In genomic region chr19:40217027-40217810, GRCh38 we compare ENCODE assay signal across 8 cellular contexts. TPM values are rescaled to one million over a fixed set of nuclear protein-coding genes. Genes with fewer than 3 reads are reported as not detected.
A peak's percentile ranks its signal among the peaks of the same experiment; 100 is the strongest.
DNase-seq lines count a peak whose midpoint lies in the region; ATAC-seq, FAIRE-seq and TF ChIP-seq lines count a peak whose summit lies in the region.

No MANE protein-coding gene starts in this region.

- peak; percentile 28 to 64 for TF ChIP-seq CTCF in mammary epithelial cell (conservative IDR thresholded peaks at IDR 0.05 in 1 of 2, IDR thresholded peaks at IDR 0.05 in 1 of 2; ENCODE audit: extremely low read depth in 1 of 2, insufficient read depth in 1 of 2, low read depth in 1 of 2, low read length in 2 of 2)
- TF ChIP-seq CTCF in nephron (IDR thresholded peaks at IDR 0.05; ENCODE audit: unreplicated experiment in 3 of 3), result peak in 2 of 3 experiments; percentile 14 to 40

- no peak for ATAC-seq in naive thymus-derived CD8-positive, alpha-beta T cell
- no peak for ATAC-seq in HG02623 (IDR thresholded peaks at IDR 0.05; ENCODE audit: unreplicated experiment)

- H3K27me3 ChIP-seq in mammary epithelial cell (ENCODE audit: insufficient read depth, low read length), result no peaks in the 10 kb centered on the region

- dilution Hi-C loops in mammary epithelial cell (cut with HindIII; ENCODE audit: low sequenced_read_pairs), result no loop called here

- no TSS peak for BruUV-seq in mammary epithelial cell (replicated peaks; lab: Mats Ljungman, UMichigan)

- H3K27ac ChIP-seq in mammary epithelial cell (ENCODE audit: insufficient read depth, low read depth, low read length), result no peak overlapping the region

- peak overlapping the region; percentile 76 for H2AFZ ChIP-seq in mammary epithelial cell (ENCODE audit: low read depth, low read length)

- peaks cover 11% of the 10 kb centered on the region for H3K36me3 Mint-ChIP-seq in nephron (ENCODE audit: low read depth)
- H3K36me3 Mint-ChIP-seq in naive thymus-derived CD8-positive, alpha-beta T cell, result peaks cover 0 to 2% (median 1%) of the 10 kb centered on the region in 3 donors

- H4K20me1 ChIP-seq in mammary epithelial cell (ENCODE audit: insufficient read depth, low read length), result no peaks in the 10 kb centered on the region

- DNase-seq in ELF-1 (ENCODE audit: low read depth, low spot score), result peak; percentile 67
- peak; percentile 45 for DNase-seq in NCI-H187 treated with DMSO at 0.1 percent for 48 hours (lab: John Stamatoyannopoulos, UW)
- peak; percentile 48 for DNase-seq in mammary epithelial cell
- DNase-seq in GM19239 (ENCODE audit: insufficient read length, low spot score), result no peak
- DNase-seq in amniotic stem cell (lab: John Stamatoyannopoulos, UW), result no peak
- no peak for DNase-seq in naive thymus-derived CD8-positive, alpha-beta T cell

- POLR2A ChIA-PET in naive thymus-derived CD8-positive, alpha-beta T cell (lab: Charles Lee), result interaction anchor here (0.6 to 1.0 kb wide), 2 partner anchors 74 to 310 kb away, joined by 3 to 4 read pairs; no protein-coding TSS in a partner anchor

- no peak overlapping the region for H3K4me3 Mint-ChIP-seq in nephron
- peak overlapping the region in 1 of 10 donors; percentile 59 for H3K4me3 Mint-ChIP-seq in naive thymus-derived CD8-positive, alpha-beta T cell

- peak overlapping the region in 2 of 3 experiments; percentile 3 to 31 for H3K4me3 ChIP-seq in mammary epithelial cell (replicated peaks in 1 of 3; ENCODE audit: insufficient read depth in 1 of 3, low read depth in 2 of 3, low read length in 3 of 3)

- peak overlapping the region; percentile 67 for H3K4me2 ChIP-seq in mammary epithelial cell (ENCODE audit: insufficient read depth, low read depth, low read length)

- no peak for FAIRE-seq in GM19239 (lab: Jason Lieb, UNC)

- CTCF ChIA-PET in mammary epithelial cell (lab: Charles Lee; ENCODE audit: low non-redundant PET), result no interaction called here

- no peaks in the 10 kb centered on the region for H3K36me3 ChIP-seq in mammary epithelial cell (ENCODE audit: insufficient read depth, low read length)

- peaks cover 70% of the 10 kb centered on the region for H3K27me3 Mint-ChIP-seq in nephron (ENCODE audit: low read depth)
- H3K27me3 Mint-ChIP-seq in naive thymus-derived CD8-positive, alpha-beta T cell, result peaks cover 22 to 51% (median 32%) of the 10 kb centered on the region in 5 donors

- no peaks in the 10 kb centered on the region for H3K9me3 ChIP-seq in mammary epithelial cell (replicated peaks; ENCODE audit: insufficient read depth, low read length)

- no peak overlapping the region for H3K9ac ChIP-seq in mammary epithelial cell (ENCODE audit: insufficient read depth, low read length)

- H3K79me2 ChIP-seq in mammary epithelial cell (ENCODE audit: insufficient read depth, low read length), result no peaks in the 10 kb centered on the region

- peaks cover 3% of the 10 kb centered on the region for H3K9me3 Mint-ChIP-seq in nephron
- peaks cover 0 to 4% (median 0%) of the 10 kb centered on the region in 9 donors for H3K9me3 Mint-ChIP-seq in naive thymus-derived CD8-positive, alpha-beta T cell

- peaks cover 16% of the 10 kb centered on the region for H3K4me1 ChIP-seq in mammary epithelial cell (ENCODE audit: insufficient read depth, low read length)

- 4% methylated on average over 36 of the region's 54 CpGs for WGBS in mammary epithelial cell (ENCODE audit: low coverage, missing lambda C conversion rate)

- in situ Hi-C loops in mammary epithelial cell (cut with MboI; ENCODE audit: low sequenced_read_pairs in 2 of 2), result no loop called here

- peaks cover 13% of the 10 kb centered on the region for H3K4me1 Mint-ChIP-seq in nephron
- peaks cover 7 to 13% (median 11%) of the 10 kb centered on the region in 4 donors for H3K4me1 Mint-ChIP-seq in naive thymus-derived CD8-positive, alpha-beta T cell

- no peak overlapping the region for H3K27ac Mint-ChIP-seq in nephron
- no peak overlapping the region for H3K27ac Mint-ChIP-seq in naive thymus-derived CD8-positive, alpha-beta T cell

- intact Hi-C loops in mammary epithelial cell (cut with micrococcal nuclease), result no loop called here

RNA-seq across cellular contexts. Expression of gene TTC9B, which starts 1.0 kb away (rescaled TPM):
- not detected for total RNA-seq in mammary epithelial cell
- polyA plus RNA-seq in mammary epithelial cell, result not detected
- polyA minus RNA-seq in mammary epithelial cell, result not detected
- total RNA-seq in naive thymus-derived CD8-positive, alpha-beta T cell, result not detected
- not detected for polyA plus RNA-seq in naive thymus-derived CD8-positive, alpha-beta T cell

RNA-seq across cellular contexts. Expression of gene CCNP, which starts 9.3 kb away (rescaled TPM):
- under 1 TPM in 1 of 2 donors, not detected in 1; 0.26 TPM for total RNA-seq in mammary epithelial cell
- not detected for polyA plus RNA-seq in mammary epithelial cell
- not detected for polyA minus RNA-seq in mammary epithelial cell
- total RNA-seq in naive thymus-derived CD8-positive, alpha-beta T cell, result 1 to 10 TPM; 2.3 to 2.6 TPM
- under 1 TPM in 1 of 3 donors, not detected in 2; 0.14 TPM for polyA plus RNA-seq in naive thymus-derived CD8-positive, alpha-beta T cell

RNA-seq across cellular contexts. Expression of gene MAP3K10, which starts 26.0 kb away (rescaled TPM):
- total RNA-seq in mammary epithelial cell, result 10 to 100 TPM in 1 of 2 donors, 1 to 10 TPM in 1; 7.8 to 16.0 TPM
- polyA plus RNA-seq in mammary epithelial cell, result 2.7 TPM
- 1.2 TPM for polyA minus RNA-seq in mammary epithelial cell
- 10 to 100 TPM; 35.4 to 35.6 TPM for total RNA-seq in naive thymus-derived CD8-positive, alpha-beta T cell
- polyA plus RNA-seq in naive thymus-derived CD8-positive, alpha-beta T cell, result under 1 TPM; 0.15 to 0.58 (median 0.35) TPM

Comparison
In these comparisons a context has a peak if more than half of its experiments do, and no peak if none do; other contexts are left out.
1. DNase-seq: peak in ELF-1 (single experiment), NCI-H187 treated with DMSO at 0.1 percent for 48 hours (single experiment) and mammary epithelial cell (single experiment); none in GM19239 (single experiment), amniotic stem cell (single experiment) and naive thymus-derived CD8-positive, alpha-beta T cell (0 of 10).